Comparison of ENCODE assay signal across 22 cellular contexts in the genomic region with DNA sequence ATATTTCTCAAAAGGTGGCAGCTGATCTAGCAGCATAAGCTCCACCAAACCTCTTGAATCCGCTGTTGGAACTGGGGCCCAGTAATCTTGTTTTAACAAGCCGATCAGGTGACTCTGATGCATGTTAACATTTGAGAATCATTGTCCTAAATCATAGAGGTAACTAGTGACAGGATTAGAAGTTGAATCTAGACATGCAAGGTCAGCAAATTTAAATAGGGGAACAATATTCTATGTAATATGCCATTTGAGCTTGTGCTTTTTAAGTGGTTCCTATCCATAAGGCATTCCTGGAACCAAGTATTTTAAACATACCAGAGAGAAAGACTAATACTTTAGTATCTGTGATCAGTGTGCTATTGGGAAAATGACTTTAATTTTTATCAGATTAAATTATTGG.
A peak's percentile ranks its signal among the peaks of the same experiment; 100 is the strongest.
DNase-seq lines count a peak whose midpoint lies in the region; ATAC-seq, FAIRE-seq and TF ChIP-seq lines count a peak whose summit lies in the region.
"Had no signal": no experiment of that assay in that cellular context is flagged by ENCODE, and none has a peak within 500 bp of the region (broad histone marks: within the 10 kb centered on the region; RNA-seq: fewer than 3 reads in every experiment).

No MANE protein-coding gene starts in this region.

- H3K27ac ChIP-seq in IMR-90 (ENCODE audit: insufficient read depth, low read length): no peak overlapping the region
- no peak overlapping the region for H3K27ac ChIP-seq in K562 (ENCODE audit: extremely low read depth, low read depth, low read length)
- H3K27ac ChIP-seq in neural progenitor cell: no peak overlapping the region
- no peak overlapping the region for H3K27ac ChIP-seq in PC-9
- H3K27ac ChIP-seq: C4-2B, HL-60 had no signal

- in situ Hi-C loops in IMR-90 (cut with MboI; ENCODE audit: low sequenced_read_pairs) (no loop called here), K562 (cut with MboI) (no loop called here), GM13977 (cut with MboI; ENCODE audit: low pct_unique_long_range_greater_than_20kb, low sequenced_read_pairs, unreplicated experiment) (no loop called here)

- H3K36me3 ChIP-seq in IMR-90 (ENCODE audit: control insufficient read depth, insufficient read depth, low read length) (no peaks in the 10 kb centered on the region), K562 (ENCODE audit: control insufficient read depth, insufficient read depth, low read length) (no peaks in the 10 kb centered on the region), neural progenitor cell (no peaks in the 10 kb centered on the region), PC-9 (ENCODE audit: low read depth) (no peaks in the 10 kb centered on the region)

- H3K9me1 ChIP-seq in IMR-90 (ENCODE audit: insufficient read depth, low read length): no peaks in the 10 kb centered on the region
- H3K9me1 ChIP-seq in K562 (ENCODE audit: control insufficient read depth, insufficient read depth, low read length): no peaks in the 10 kb centered on the region

- dilution Hi-C loops in IMR-90 (cut with HindIII; ENCODE audit: low sequenced_read_pairs, unreplicated experiment): no loop called here

- no peak overlapping the region for H3K27ac Mint-ChIP-seq in neural progenitor cell
- H3K27ac Mint-ChIP-seq: CD4-positive, alpha-beta T cell; H9; IgD-negative memory B cell had no signal

- no peaks in the 10 kb centered on the region for H3K36me3 Mint-ChIP-seq in neural progenitor cell
- H3K36me3 Mint-ChIP-seq: IgD-negative memory B cell had no signal

- no peak for TF ChIP-seq POLR2A in IMR-90 (IDR thresholded peaks at IDR 0.05; ENCODE audit: low read depth, low read length)
- no peak for TF ChIP-seq POLR2A in K562 (conservative IDR thresholded peaks at IDR 0.05)

- H3F3A ChIP-seq in neural progenitor cell (ENCODE audit: low read depth) (peaks cover 15% of the 10 kb centered on the region), PC-9 (ENCODE audit: insufficient read depth, low read depth) (no peaks in the 10 kb centered on the region)

- CTCF ChIA-PET in IMR-90 (lab: Yijun Ruan, JAX) (no interaction called here), K562 (lab: Yijun Ruan, JAX; ENCODE audit: low intra/inter-chr PET ratio) (no interaction called here), PC-9 (lab: Charles Lee) (no interaction called here)

- no peak overlapping the region for H2AK9ac ChIP-seq in IMR-90 (replicated peaks; ENCODE audit: low read depth, low read length, poor library complexity)

- no peaks in the 10 kb centered on the region for H3K4me1 ChIP-seq in IMR-90 (ENCODE audit: control insufficient read depth, insufficient read depth, low read length)
- H3K4me1 ChIP-seq in K562 (replicated peaks in 1 of 2; ENCODE audit: control insufficient read depth in 2 of 2, insufficient read depth in 2 of 2, low read length in 2 of 2): no peaks in the 10 kb centered on the region
- H3K4me1 ChIP-seq in neural progenitor cell: peaks cover 16% of the 10 kb centered on the region
- no peaks in the 10 kb centered on the region for H3K4me1 ChIP-seq in PC-9 (replicated peaks; ENCODE audit: insufficient read depth)
- H3K4me1 ChIP-seq: Caco-2 had no signal

- H3K27me3 ChIP-seq in IMR-90 (ENCODE audit: control insufficient read depth, insufficient read depth, low read length) (no peaks in the 10 kb centered on the region), K562 (ENCODE audit: control insufficient read depth in 2 of 2, insufficient read depth in 2 of 2, low read length in 2 of 2) (no peaks in the 10 kb centered on the region), neural progenitor cell (no peaks in the 10 kb centered on the region), PC-9 (ENCODE audit: insufficient read depth, low read depth) (no peaks in the 10 kb centered on the region)

- TF ChIP-seq RAD21 in IMR-90 (IDR thresholded peaks at IDR 0.05; ENCODE audit: low read length): no peak
- TF ChIP-seq RAD21 in K562 (CRISPR knock-in tag; conservative IDR thresholded peaks at IDR 0.05 in 1 of 2, IDR thresholded peaks at IDR 0.05 in 1 of 2): no peak

- POLR2A ChIA-PET in IMR-90 (lab: Charles Lee; ENCODE audit: unreplicated experiment) (no interaction called here), K562 (lab: Yijun Ruan, JAX) (interaction anchor here (0.7 kb wide), 1 partner anchor 937 kb away, joined by 4 read pairs; no protein-coding TSS in a partner anchor), PC-9 (lab: Charles Lee; ENCODE audit: unreplicated experiment) (no interaction called here)

- peaks cover 5% of the 10 kb centered on the region; the same call in 1 of the 2 replicates for H3K9me3 ChIP-seq in IMR-90 (ENCODE audit: control insufficient read depth, insufficient read depth, low read length)
- no peaks in the 10 kb centered on the region for H3K9me3 ChIP-seq in K562 (replicated peaks; ENCODE audit: control insufficient read depth, insufficient read depth, low read depth, low read length)
- H3K9me3 ChIP-seq in neural progenitor cell (ENCODE audit: low read depth): no peaks in the 10 kb centered on the region
- H3K9me3 ChIP-seq in PC-9 (ENCODE audit: insufficient read depth, low read depth): no peaks in the 10 kb centered on the region
- H3K9me3 ChIP-seq: Caco-2 had no signal

- no peak overlapping the region for H3K56ac ChIP-seq in IMR-90 (ENCODE audit: extremely low read depth, insufficient read depth, low read length)

- TF ChIP-seq CTCF in IMR-90 (conservative IDR thresholded peaks at IDR 0.05; ENCODE audit: low read depth, low read length): no peak
- TF ChIP-seq CTCF in K562 (IDR thresholded peaks at IDR 0.05 in 2 of 3, conservative IDR thresholded peaks at IDR 0.05 in 1 of 3; ENCODE audit: insufficient read depth in 2 of 3, low read depth in 1 of 3, low read length in 3 of 3): no peak
- no peak for TF ChIP-seq CTCF in neural progenitor cell (IDR thresholded peaks at IDR 0.05)
- TF ChIP-seq CTCF in GM13977 (IDR thresholded peaks at IDR 0.05; ENCODE audit: extremely low read depth, insufficient read depth, missing control alignments): no peak
- TF ChIP-seq CTCF in PC-9 (conservative IDR thresholded peaks at IDR 0.05): no peak

- H2BK15ac ChIP-seq in IMR-90 (ENCODE audit: low read depth, low read length): no peak overlapping the region

- H4K20me1 ChIP-seq in IMR-90 (ENCODE audit: insufficient read depth, low read length) (no peaks in the 10 kb centered on the region), K562 (replicated peaks; ENCODE audit: control insufficient read depth, insufficient read depth, low read length) (no peaks in the 10 kb centered on the region), neural progenitor cell (ENCODE audit: low read depth) (no peaks in the 10 kb centered on the region), PC-9 (ENCODE audit: insufficient read depth) (no peaks in the 10 kb centered on the region)

- no TSS peak for BruUV-seq in IMR-90 (replicated peaks; lab: Mats Ljungman, UMichigan)
- BruUV-seq in K562 (replicated peaks; lab: Mats Ljungman, UMichigan): no TSS peak
- no TSS peak for BruUV-seq in PC-9 (replicated peaks; lab: Mats Ljungman, UMichigan)

- H4K8ac ChIP-seq in IMR-90 (ENCODE audit: low read depth in 2 of 2, low read length in 2 of 2): no peak overlapping the region

- H2BK120ac ChIP-seq in IMR-90 (ENCODE audit: low read depth, low read length): no peak overlapping the region

- no peak for TF ChIP-seq EP300 in K562 (IDR thresholded peaks at IDR 0.05; ENCODE audit: low read length)

- no peak overlapping the region for H2AK5ac ChIP-seq in IMR-90 (ENCODE audit: low read depth, low read length)

- H3K79me2 ChIP-seq in K562 (ENCODE audit: control insufficient read depth, insufficient read depth, low read length): no peaks in the 10 kb centered on the region
- no peaks in the 10 kb centered on the region for H3K79me2 ChIP-seq in neural progenitor cell (ENCODE audit: low read depth)
- no peaks in the 10 kb centered on the region for H3K79me2 ChIP-seq in PC-9 (ENCODE audit: low read depth)

- H2BK5ac ChIP-seq in IMR-90 (ENCODE audit: low read depth, low read length, poor library complexity, severe bottlenecking): no peak overlapping the region

- peaks cover 6% of the 10 kb centered on the region for H3K27me3 Mint-ChIP-seq in neural progenitor cell (ENCODE audit: insufficient read depth, low read depth)
- H3K27me3 Mint-ChIP-seq: CD4-positive, alpha-beta T cell; IgD-negative memory B cell had no signal

- ATAC-seq in IMR-90 (ENCODE audit: low read depth) (no peak), K562 (no peak), GM18907 (IDR thresholded peaks at IDR 0.05; ENCODE audit: unreplicated experiment) (no peak)

- no peak overlapping the region for H3K4ac ChIP-seq in IMR-90 (ENCODE audit: low read depth, low read length)

- H3K9me3 Mint-ChIP-seq in neural progenitor cell: peaks cover 2% of the 10 kb centered on the region
- H3K9me3 Mint-ChIP-seq: H9, IgD-negative memory B cell had no signal

- H3K4me3 ChIP-seq in IMR-90 (ENCODE audit: insufficient read depth, low read depth, low read length): no peak overlapping the region
- no peak overlapping the region for H3K4me3 ChIP-seq in K562
- H3K4me3 ChIP-seq in neural progenitor cell: no peak overlapping the region
- H3K4me3 ChIP-seq in PC-9: no peak overlapping the region

- H3K14ac ChIP-seq in IMR-90 (replicated peaks; ENCODE audit: low read depth, low read length): no peak overlapping the region

- H3K9ac ChIP-seq in IMR-90 (ENCODE audit: low read depth, low read length): no peak overlapping the region
- no peak overlapping the region for H3K9ac ChIP-seq in K562 (ENCODE audit: insufficient read depth in 1 of 2, low read depth in 2 of 2, low read length in 2 of 2)
- no peak overlapping the region for H3K9ac ChIP-seq in neural progenitor cell

- intact Hi-C loops in IMR-90 (cut with micrococcal nuclease): no loop called here
- intact Hi-C loops in K562 (cut with micrococcal nuclease): no loop called here
- intact Hi-C loops in PC-9 (cut with micrococcal nuclease; ENCODE audit: unreplicated experiment): no loop called here

- peaks cover 22% of the 10 kb centered on the region for H3K4me1 Mint-ChIP-seq in neural progenitor cell
- H3K4me1 Mint-ChIP-seq: IgD-negative memory B cell had no signal

- no peak for FAIRE-seq in K562 (lab: Jason Lieb, UNC)
- FAIRE-seq: A204.1, D721Med, G401.6, GM12891, GM18507 had no signal

- no peak overlapping the region for H3K18ac ChIP-seq in IMR-90 (ENCODE audit: low read depth, low read length)

- H3K4me3 Mint-ChIP-seq in neural progenitor cell: no peak overlapping the region
- H3K4me3 Mint-ChIP-seq: CD4-positive, alpha-beta T cell; H9; IgD-negative memory B cell had no signal

- H3K9me2 ChIP-seq in PC-9 (ENCODE audit: insufficient read depth): no peaks in the 10 kb centered on the region

- no peaks in the 10 kb centered on the region for H3K79me1 ChIP-seq in IMR-90 (ENCODE audit: low read depth in 1 of 2, low read length in 2 of 2)

- no peak overlapping the region for H3K23ac ChIP-seq in IMR-90 (ENCODE audit: low read depth, low read length)

- H4K5ac ChIP-seq in IMR-90 (ENCODE audit: low read depth, low read length): no peak overlapping the region

- H3K4me2 ChIP-seq in IMR-90 (ENCODE audit: low read depth, low read length) (no peak overlapping the region), K562 (ENCODE audit: insufficient read depth, low read length) (no peak overlapping the region), neural progenitor cell (no peak overlapping the region), PC-9 (no peak overlapping the region)

- H4K91ac ChIP-seq in IMR-90 (ENCODE audit: insufficient read depth, low read depth, low read length): no peak overlapping the region

- DNase-seq in IMR-90 (no peak), NCI-H524 treated with DMSO at 0.1 percent for 48 hours (lab: John Stamatoyannopoulos, UW) (peak; percentile 53), K562 (ENCODE audit: extremely low read depth in 1 of 4, low spot score in 3 of 4) (no peak), neural progenitor cell (ENCODE audit: low spot score) (no peak), GM13977 (ENCODE audit: low spot score) (no peak), NCI-H2227 treated with DMSO at 0.1 percent for 48 hours (lab: John Stamatoyannopoulos, UW) (no peak), PC-9 (no peak)
- DNase-seq: AML-193; Caco-2; CD4-positive, alpha-beta T cell; GOT3; H9; KG1 had no signal

- 29% methylated on average over 1 of the region's 2 CpGs; no CpG with 5 or more reads in 1 of the 2 experiments for WGBS in IMR-90 (ENCODE audit: extremely low coverage in 2 of 2, insufficient read length in 1 of 2), 2 experiments
- 0% methylated on average over 2 of the region's 2 CpGs for WGBS in K562 (ENCODE audit: insufficient coverage, low coverage, missing lambda C conversion rate)

- H2BK20ac ChIP-seq in IMR-90 (ENCODE audit: low read depth, low read length): no peak overlapping the region

- H2AFZ ChIP-seq in IMR-90 (replicated peaks; ENCODE audit: low read length, poor library complexity) (no peak overlapping the region), K562 (ENCODE audit: low read depth, low read length) (no peak overlapping the region), neural progenitor cell (replicated peaks) (peak overlapping the region; percentile 66), PC-9 (no peak overlapping the region)
